Comparison of ENCODE assay signal across 15 cellular contexts in genomic region chr9:22098636-22099332, GRCh38.
DNase-seq lines count a peak whose midpoint lies in the region; ATAC-seq and TF ChIP-seq lines count a peak whose summit lies in the region.
"Had no signal": no experiment of that assay in that cellular context is flagged by ENCODE, and none has a peak within 500 bp of the region (broad histone marks: within the 10 kb centered on the region; RNA-seq: fewer than 3 reads in every experiment).

No MANE protein-coding gene starts in this region.

- H3K27me3 ChIP-seq in Caco-2 (replicated peaks; ENCODE audit: control insufficient read depth, insufficient read depth, low read length) (no peaks in the 10 kb centered on the region), foreskin keratinocyte (no peaks in the 10 kb centered on the region), left ventricle myocardium inferior (ENCODE audit: low read depth) (no peaks in the 10 kb centered on the region)
- H3K27me3 ChIP-seq: heart right ventricle, stomach had no signal

- intact Hi-C loops in Caco-2 (cut with micrococcal nuclease; ENCODE audit: unreplicated experiment), result no loop called here
- intact Hi-C loops in left ventricle myocardium inferior (cut with micrococcal nuclease), result no loop called here

- peaks cover 31% of the 10 kb centered on the region for H3K4me1 Mint-ChIP-seq in Caco-2 (ENCODE audit: low read depth, unreplicated experiment)

- H3K4me1 ChIP-seq in Caco-2 (peaks cover 38% of the 10 kb centered on the region), foreskin keratinocyte (peaks cover 29% of the 10 kb centered on the region), left ventricle myocardium inferior (peaks cover 11% of the 10 kb centered on the region)

- H3K27me3 Mint-ChIP-seq in Caco-2 (ENCODE audit: insufficient read depth, unreplicated experiment), result no peaks in the 10 kb centered on the region
- H3K27me3 Mint-ChIP-seq: effector memory CD8-positive, alpha-beta T cell had no signal

- DNase-seq in Caco-2, result peak in 1 of 2 experiments; percentile 11
- DNase-seq in foreskin keratinocyte, result no peak
- DNase-seq in pons (ENCODE audit: low spot score), result peak; percentile 45
- DNase-seq in NCI-H2029 (lab: John Stamatoyannopoulos, UW), result no peak
- no peak for DNase-seq in OCI-M2 (lab: John Stamatoyannopoulos, UW; ENCODE audit: unreplicated experiment)
- DNase-seq in left ventricle myocardium inferior, result no peak
- DNase-seq: activated CD4-positive, alpha-beta T cell treated with anti-CD3 and anti-CD28 coated beads, Interleukin-2, amount 50 U/mL, for 4 hours; effector memory CD8-positive, alpha-beta T cell; heart right ventricle; NCI-H526 treated with DMSO at 0.1 percent for 48 hours; nephron progenitor cell; stomach had no signal

- no peaks in the 10 kb centered on the region for H3K9me3 Mint-ChIP-seq in Caco-2 (ENCODE audit: unreplicated experiment)
- H3K9me3 Mint-ChIP-seq: effector memory CD8-positive, alpha-beta T cell; nephron progenitor cell had no signal

- no peak overlapping the region for H3K4me3 ChIP-seq in Caco-2 (ENCODE audit: low read depth, low read length)
- H3K4me3 ChIP-seq in left ventricle myocardium inferior, result no peak overlapping the region
- H3K4me3 ChIP-seq: heart right ventricle, stomach had no signal

- BruUV-seq in Caco-2 (replicated peaks; lab: Mats Ljungman, UMichigan), result no TSS peak

- H3K36me3 ChIP-seq in Caco-2 (ENCODE audit: control insufficient read depth, insufficient read depth, low read length) (no peaks in the 10 kb centered on the region), left ventricle myocardium inferior (no peaks in the 10 kb centered on the region)
- H3K36me3 ChIP-seq: heart right ventricle, stomach had no signal

- POLR2A ChIA-PET in Caco-2 (lab: Charles Lee), result no interaction called here

- H3K36me3 Mint-ChIP-seq in Caco-2 (ENCODE audit: insufficient read depth, unreplicated experiment), result no peaks in the 10 kb centered on the region

- CTCF ChIA-PET in Caco-2 (lab: Charles Lee), result no interaction called here

- peak overlapping the region; percentile 24 for H3K27ac Mint-ChIP-seq in Caco-2 (ENCODE audit: unreplicated experiment)
- H3K27ac Mint-ChIP-seq: effector memory CD8-positive, alpha-beta T cell; nephron progenitor cell had no signal

- no peak for TF ChIP-seq CTCF in Caco-2 (IDR thresholded peaks at IDR 0.05; ENCODE audit: insufficient read depth in 1 of 2, low read depth in 1 of 2, low read length in 1 of 2, severe bottlenecking in 1 of 2, unreplicated experiment in 1 of 2)
- TF ChIP-seq CTCF in VCaP (conservative IDR thresholded peaks at IDR 0.05), result no peak
- TF ChIP-seq CTCF in foreskin keratinocyte (conservative IDR thresholded peaks at IDR 0.05), result no peak
- TF ChIP-seq CTCF in left ventricle myocardium inferior (IDR thresholded peaks at IDR 0.05; ENCODE audit: borderline replicate concordance), result no peak

- no peak overlapping the region for H3K4me3 Mint-ChIP-seq in Caco-2 (ENCODE audit: unreplicated experiment)
- H3K4me3 Mint-ChIP-seq: effector memory CD8-positive, alpha-beta T cell; IgD-negative memory B cell; nephron progenitor cell had no signal

- H3K9me3 ChIP-seq in Caco-2 (no peaks in the 10 kb centered on the region), left ventricle myocardium inferior (replicated peaks) (no peaks in the 10 kb centered on the region)
- H3K9me3 ChIP-seq: heart right ventricle, stomach had no signal

- H3K27ac ChIP-seq in VCaP (peak overlapping the region; percentile 63), foreskin keratinocyte (peak overlapping the region; percentile 56), left ventricle myocardium inferior (replicated peaks) (no peak overlapping the region)
- H3K27ac ChIP-seq: heart right ventricle had no signal

- ATAC-seq in foreskin keratinocyte, result no peak
- ATAC-seq in GM18907 (IDR thresholded peaks at IDR 0.05; ENCODE audit: unreplicated experiment), result no peak
- ATAC-seq: effector memory CD8-positive, alpha-beta T cell had no signal
